8 cellular contexts compared by ENCODE assay signal in genomic region chr1:111197598-111198289, GRCh38. TPM values are rescaled to one million over a fixed set of nuclear protein-coding genes. Genes with fewer than 3 reads are reported as not detected.
DNase-seq lines count a peak whose midpoint lies in the region; ATAC-seq and TF ChIP-seq lines count a peak whose summit lies in the region.

No MANE protein-coding gene starts in this region.

- peak overlapping the region; percentile 98 for H3K4me3 Mint-ChIP-seq in T-helper 17 cell
- no peak overlapping the region for H3K4me3 Mint-ChIP-seq in osteocyte (ENCODE audit: unreplicated experiment)

- H3K27me3 Mint-ChIP-seq in T-helper 17 cell (no peaks in the 10 kb centered on the region), osteocyte (ENCODE audit: unreplicated experiment) (peaks cover 2% of the 10 kb centered on the region)

- no peak overlapping the region for H3K4me3 ChIP-seq in right atrium auricular region

- H3K4me1 ChIP-seq in right atrium auricular region, result peaks cover 0 to 2% of the 10 kb centered on the region in 2 donors

- H3K27ac ChIP-seq in right atrium auricular region, result no peak overlapping the region

- DNase-seq in right atrium auricular region (ENCODE audit: low spot score) (peak; percentile 34), cardiac septum (ENCODE audit: low spot score) (no peak), T-helper 17 cell (peak in 2 of 3 donors; percentile 42 to 53), osteocyte (ENCODE audit: extremely low spot score, unreplicated experiment) (no peak), NCI-H510A treated with DMSO at 0.1 percent for 48 hours (lab: John Stamatoyannopoulos, UW) (no peak), NCI-H2081 (lab: John Stamatoyannopoulos, UW) (no peak)
- peak; percentile 72 for DNase-seq in central memory CD4-positive, alpha-beta T cell

- H3K36me3 Mint-ChIP-seq in T-helper 17 cell (ENCODE audit: low read depth), result peaks cover 31% of the 10 kb centered on the region
- no peaks in the 10 kb centered on the region for H3K36me3 Mint-ChIP-seq in osteocyte (ENCODE audit: unreplicated experiment)

- H3K27ac Mint-ChIP-seq in T-helper 17 cell, result peak overlapping the region; percentile 98
- no peak overlapping the region for H3K27ac Mint-ChIP-seq in osteocyte (ENCODE audit: unreplicated experiment)

- no peaks in the 10 kb centered on the region for H3K36me3 ChIP-seq in right atrium auricular region

- intact Hi-C loops in cardiac septum (cut with DNase I), result no loop called here

- ATAC-seq in T-helper 17 cell, result peak; percentile 50
- ATAC-seq in HG03378 (IDR thresholded peaks at IDR 0.05; ENCODE audit: unreplicated experiment), result no peak

- H3K9me3 Mint-ChIP-seq in osteocyte (ENCODE audit: unreplicated experiment), result no peaks in the 10 kb centered on the region

- H3K9me3 ChIP-seq in right atrium auricular region (no peaks in the 10 kb centered on the region), T-helper 17 cell (ENCODE audit: control insufficient read depth, low read length, poor library complexity, severe bottlenecking) (no peaks in the 10 kb centered on the region)

- H3K27me3 ChIP-seq in right atrium auricular region, result no peaks in the 10 kb centered on the region

- H3K4me1 Mint-ChIP-seq in T-helper 17 cell, result peaks cover 70% of the 10 kb centered on the region
- peaks cover 17% of the 10 kb centered on the region for H3K4me1 Mint-ChIP-seq in osteocyte (ENCODE audit: unreplicated experiment)

- TF ChIP-seq CTCF in right atrium auricular region (IDR thresholded peaks at IDR 0.05), result no peak
- TF ChIP-seq CTCF in osteocyte (IDR thresholded peaks at IDR 0.05), result peak; percentile 43

RNA-seq across cellular contexts. Expression of gene DENND2D, which starts 2.7 kb away (rescaled TPM):
- total RNA-seq in right atrium auricular region (1 to 10 TPM; 1.7 to 5.7 TPM), cardiac septum (1.6 TPM), T-helper 17 cell (100 to 1,000 TPM in 1 of 2 donors, 10 to 100 TPM in 1; 62.4 to 126 TPM), osteocyte (not detected in 2 replicates)

RNA-seq across cellular contexts. Expression of gene CHI3L2, which starts 29.8 kb away (rescaled TPM):
- total RNA-seq in right atrium auricular region (1 to 10 TPM in 1 of 2 donors, under 1 TPM in 1; 0.52 to 9.9 TPM), cardiac septum (0.57 TPM), T-helper 17 cell (1 to 10 TPM; 8.1 to 9.1 TPM), osteocyte (not detected in 2 replicates)

RNA-seq across cellular contexts. Expression of gene CEPT1, which starts 57.7 kb away (rescaled TPM):
- 10 to 100 TPM; 11.6 to 14.0 TPM for total RNA-seq in right atrium auricular region
- total RNA-seq in cardiac septum, result 14.3 TPM
- 10 to 100 TPM; 24.5 TPM for total RNA-seq in T-helper 17 cell
- total RNA-seq in osteocyte, result 25.3 and 26.0 TPM in 2 replicates

RNA-seq across cellular contexts. Expression of gene DRAM2, which starts 57.9 kb away (rescaled TPM):
- total RNA-seq in right atrium auricular region (10 to 100 TPM; 33.0 to 56.4 TPM), cardiac septum (26.1 TPM), T-helper 17 cell (10 to 100 TPM; 30.7 to 31.1 TPM), osteocyte (31.1 and 33.6 TPM in 2 replicates)

Comparison
In these comparisons a context has a peak if more than half of its experiments do, and no peak if none do; other contexts are left out.
1. DNase-seq: peak in right atrium auricular region (single experiment), T-helper 17 cell (2 of 3) and central memory CD4-positive, alpha-beta T cell (single experiment); none in cardiac septum (single experiment), osteocyte (single experiment), NCI-H510A treated with DMSO at 0.1 percent for 48 hours (single experiment) and NCI-H2081 (0 of 2).
2. RNA of gene DENND2D, which starts 2.7 kb away (total RNA-seq): 62.4 to 126 TPM in T-helper 17 cell; 1.7 to 5.7 TPM in right atrium auricular region, 1.6 TPM in cardiac septum (single experiment) and not detected in osteocyte; every median in the first group is over 4 times any median in the second.